Comparison of ENCODE assay signal across 23 cellular contexts in genomic region chr12:26080911-26081310, GRCh38. TPM values are rescaled to one million over a fixed set of nuclear protein-coding genes. Genes with fewer than 3 reads are reported as not detected.
A peak's percentile ranks its signal among the peaks of the same experiment; 100 is the strongest.
DNase-seq lines count a peak whose midpoint lies in the region; ATAC-seq lines count a peak whose summit lies in the region.
"Had no signal": no experiment of that assay in that cellular context is flagged by ENCODE, and none has a peak within 500 bp of the region (broad histone marks: within the 10 kb centered on the region; RNA-seq: fewer than 3 reads in every experiment).

No MANE protein-coding gene starts in this region.

- POLR2A ChIA-PET in activated CD8-positive, alpha-beta T cell treated with anti-CD3 and anti-CD28 coated beads, Interleukin-2, amount 10 ng/mL, durations not matched to agents 7 days and 5 days (lab: Charles Lee): no interaction called here

- H3K4me1 Mint-ChIP-seq in activated CD8-positive, alpha-beta T cell treated with anti-CD3 and anti-CD28 coated beads, Interleukin-2, amount 10 ng/mL, durations not matched to agents 7 days and 5 days (ENCODE audit: low read depth): no peaks in the 10 kb centered on the region
- H3K4me1 Mint-ChIP-seq: T-cell had no signal

- DNase-seq in Ammon's horn (ENCODE audit: low spot score) (peak; percentile 15), MV-4-11 (lab: John Stamatoyannopoulos, UW) (peak; percentile 78), SIG-M5 (lab: John Stamatoyannopoulos, UW) (peak; percentile 9), globus pallidus (ENCODE audit: low spot score) (peak; percentile 23), T-helper 1 cell (no peak), substantia nigra (lab: John Stamatoyannopoulos, UW) (no peak)
- no peak for DNase-seq in activated CD8-positive, alpha-beta T cell treated with anti-CD3 and anti-CD28 coated beads, Interleukin-2, amount 10 ng/mL, durations not matched to agents 7 days and 5 days
- DNase-seq: 8988T; BE2C; Caco-2; CD4-positive, alpha-beta T cell; DMS153; GF-D8; NCI-H1105; NCI-H2081; NCI-H2171 treated with DMSO at 0.1 percent for 48 hours; NCI-H446 treated with DMSO at 0.1 percent for 48 hours; NCI-H748 treated with DMSO at 0.1 percent for 48 hours; NK-92 treated with Interleukin-12 subunit alpha and Interleukin-12 subunit beta, amount 100 ng/mL, for 24 hours; T-cell had no signal

- H3K9me3 Mint-ChIP-seq in activated CD8-positive, alpha-beta T cell treated with anti-CD3 and anti-CD28 coated beads, Interleukin-2, amount 10 ng/mL, durations not matched to agents 7 days and 5 days (ENCODE audit: insufficient read depth): no peaks in the 10 kb centered on the region

- no peaks in the 10 kb centered on the region for H3K36me3 Mint-ChIP-seq in activated CD8-positive, alpha-beta T cell treated with anti-CD3 and anti-CD28 coated beads, Interleukin-2, amount 10 ng/mL, durations not matched to agents 7 days and 5 days (ENCODE audit: low read depth)
- H3K36me3 Mint-ChIP-seq: T-cell had no signal

- CTCF ChIA-PET in activated CD8-positive, alpha-beta T cell treated with anti-CD3 and anti-CD28 coated beads, Interleukin-2, amount 10 ng/mL, durations not matched to agents 7 days and 5 days (lab: Charles Lee): no interaction called here

- no peak for ATAC-seq in activated CD8-positive, alpha-beta T cell treated with anti-CD3 and anti-CD28 coated beads, Interleukin-2, amount 10 ng/mL, durations not matched to agents 7 days and 5 days
- no peak for ATAC-seq in GM18517 (IDR thresholded peaks at IDR 0.05; ENCODE audit: unreplicated experiment)
- ATAC-seq: HepG2, T-cell had no signal

- no peak overlapping the region for H3K27ac Mint-ChIP-seq in activated CD8-positive, alpha-beta T cell treated with anti-CD3 and anti-CD28 coated beads, Interleukin-2, amount 10 ng/mL, durations not matched to agents 7 days and 5 days
- H3K27ac Mint-ChIP-seq: CD4-positive, alpha-beta T cell; T-cell had no signal

- H3K4me3 Mint-ChIP-seq in activated CD8-positive, alpha-beta T cell treated with anti-CD3 and anti-CD28 coated beads, Interleukin-2, amount 10 ng/mL, durations not matched to agents 7 days and 5 days: no peak overlapping the region
- H3K4me3 Mint-ChIP-seq: CD4-positive, alpha-beta T cell; T-cell had no signal

- no peaks in the 10 kb centered on the region for H3K27me3 Mint-ChIP-seq in activated CD8-positive, alpha-beta T cell treated with anti-CD3 and anti-CD28 coated beads, Interleukin-2, amount 10 ng/mL, durations not matched to agents 7 days and 5 days (ENCODE audit: low read depth)
- H3K27me3 Mint-ChIP-seq: CD4-positive, alpha-beta T cell had no signal

- no peak overlapping the region for H3K27ac ChIP-seq in substantia nigra (ENCODE audit: low read depth, low read length, poor library complexity, severe bottlenecking)
- H3K27ac ChIP-seq: KMS-11 had no signal

RNA-seq across cellular contexts. Expression of gene BHLHE41, which starts 43.9 kb away (rescaled TPM):
- not detected for total RNA-seq in activated CD8-positive, alpha-beta T cell treated with anti-CD3 and anti-CD28 coated beads, Interleukin-2, amount 10 ng/mL, durations not matched to agents 7 days and 5 days
- total RNA-seq: CD4-positive, alpha-beta T cell; HepG2 had no signal

Comparison
In these comparisons a context has a peak if more than half of its experiments do, and no peak if none do; other contexts are left out.
1. DNase-seq: peak in Ammon's horn (single experiment), MV-4-11 (single experiment), SIG-M5 (single experiment) and globus pallidus (single experiment); none in activated CD8-positive, alpha-beta T cell treated with anti-CD3 and anti-CD28 coated beads, Interleukin-2, amount 10 ng/mL, durations not matched to agents 7 days and 5 days (single experiment), T-helper 1 cell (0 of 5) and substantia nigra (0 of 49).